ENCODE assay signal across 12 cellular contexts in the genomic region with DNA sequence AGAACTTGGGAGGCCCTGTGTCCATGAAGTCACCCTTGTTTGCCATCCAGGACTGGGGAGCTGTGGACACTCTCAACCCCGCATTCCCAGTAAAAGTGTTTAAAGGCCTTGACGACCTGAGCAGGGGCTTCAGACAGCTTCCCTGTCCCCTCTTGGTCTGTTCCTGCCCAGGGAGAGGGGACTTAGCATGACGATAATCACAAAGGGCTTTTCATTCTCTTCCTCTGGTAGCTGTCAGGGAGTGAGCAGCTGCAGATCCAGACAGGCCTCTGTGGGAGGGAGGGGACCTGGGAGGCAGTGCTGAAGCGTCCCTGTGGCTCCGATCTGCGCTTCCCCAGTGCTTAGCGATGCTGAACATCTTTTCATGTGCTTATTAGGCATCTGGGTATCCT.
A peak's percentile ranks its signal among the peaks of the same experiment; 100 is the strongest.
DNase-seq lines count a peak whose midpoint lies in the region; ATAC-seq and TF ChIP-seq lines count a peak whose summit lies in the region.
"Had no signal": no experiment of that assay in that cellular context is flagged by ENCODE, and none has a peak within 500 bp of the region (broad histone marks: within the 10 kb centered on the region; RNA-seq: fewer than 3 reads in every experiment).

No MANE protein-coding gene starts in this region.

- H3K9me3 ChIP-seq in AG04450 (ENCODE audit: control insufficient read depth, insufficient read depth, low read length) (0 out of 2 replicates have a peak, but pooled peaks cover 2% of the 10 kb centered on the region), mesenchymal stem cell (ENCODE audit: control insufficient read depth, low read length) (no peaks in the 10 kb centered on the region)
- H3K9me3 ChIP-seq: left lung had no signal

- peaks cover 13% of the 10 kb centered on the region for H3K4me1 ChIP-seq in mesenchymal stem cell (ENCODE audit: control insufficient read depth, insufficient read depth, low read depth, low read length)
- H3K4me1 ChIP-seq: left lung had no signal

- H3K79me1 ChIP-seq in mesenchymal stem cell (replicated peaks; ENCODE audit: low read length, poor library complexity, severe bottlenecking): no peaks in the 10 kb centered on the region

- peak overlapping the region; percentile 17 for H3K4me2 ChIP-seq in mesenchymal stem cell (ENCODE audit: low read length, poor library complexity, severe bottlenecking)

- H3K9me3 Mint-ChIP-seq in chondrocyte (ENCODE audit: low read depth): no peaks in the 10 kb centered on the region
- H3K9me3 Mint-ChIP-seq: activated CD8-positive, alpha-beta T cell treated with anti-CD3 and anti-CD28 coated beads for 36 hours; activated naive CD8-positive, alpha-beta T cell treated with anti-CD3 and anti-CD28 coated beads, Interleukin-2, amount 50 U/mL, for 24 hours had no signal

- 20% methylated on average over 7 of the region's 7 CpGs for WGBS in mesenchymal stem cell

- ATAC-seq in HG02885 (IDR thresholded peaks at IDR 0.05; ENCODE audit: poor library complexity, unreplicated experiment) (no peak), HG03159 (IDR thresholded peaks at IDR 0.05; ENCODE audit: unreplicated experiment) (no peak)
- ATAC-seq: activated CD8-positive, alpha-beta T cell treated with anti-CD3 and anti-CD28 coated beads for 36 hours; activated naive CD8-positive, alpha-beta T cell treated with anti-CD3 and anti-CD28 coated beads, Interleukin-2, amount 50 U/mL, for 24 hours; left lung had no signal

- H3K36me3 ChIP-seq in mesenchymal stem cell (ENCODE audit: control insufficient read depth in 1 of 2, insufficient read depth in 2 of 2, low read depth in 1 of 2, low read length in 2 of 2): no peaks in the 10 kb centered on the region
- H3K36me3 ChIP-seq: left lung had no signal

- H3K27ac ChIP-seq in AG04450 (ENCODE audit: low read depth, low read length) (peak overlapping the region; percentile 34), mesenchymal stem cell (ENCODE audit: low read length, poor library complexity, severe bottlenecking) (peak overlapping the region; percentile 99)
- H3K27ac ChIP-seq: left lung had no signal

- POLR2A ChIA-PET in AG04450 (lab: Yijun Ruan, JAX): interaction anchor here (0.6 to 0.7 kb wide), 2 partner anchors 91 to 218 kb away, joined by 4 read pairs; no protein-coding TSS in a partner anchor

- no peak overlapping the region for H3K23ac ChIP-seq in mesenchymal stem cell (ENCODE audit: low read length in 2 of 2)

- peak overlapping the region; percentile 93 for H3K27ac Mint-ChIP-seq in chondrocyte (ENCODE audit: unreplicated experiment)
- H3K27ac Mint-ChIP-seq: activated CD8-positive, alpha-beta T cell treated with anti-CD3 and anti-CD28 coated beads for 36 hours; activated naive CD8-positive, alpha-beta T cell treated with anti-CD3 and anti-CD28 coated beads, Interleukin-2, amount 50 U/mL, for 24 hours; IgD-negative memory B cell had no signal

- peaks cover 36% of the 10 kb centered on the region for H3K4me1 Mint-ChIP-seq in chondrocyte (ENCODE audit: low read depth)
- H3K4me1 Mint-ChIP-seq: activated naive CD8-positive, alpha-beta T cell treated with anti-CD3 and anti-CD28 coated beads, Interleukin-2, amount 50 U/mL, for 24 hours; IgD-negative memory B cell had no signal

- H3K9ac ChIP-seq in mesenchymal stem cell (ENCODE audit: low read length): no peak overlapping the region

- H3K4ac ChIP-seq in mesenchymal stem cell (ENCODE audit: low read depth in 1 of 2, low read length in 2 of 2): peak overlapping the region; percentile 57 to 89

- H2BK15ac ChIP-seq in mesenchymal stem cell (ENCODE audit: low read depth, poor library complexity, severe bottlenecking): peak overlapping the region; percentile 80

- H2BK120ac ChIP-seq in mesenchymal stem cell (ENCODE audit: low read depth, low read length): peak overlapping the region; percentile 27

- H3K27me3 ChIP-seq in AG04450 (ENCODE audit: control insufficient read depth, insufficient read depth, low read length) (no peaks in the 10 kb centered on the region), mesenchymal stem cell (ENCODE audit: control insufficient read depth in 1 of 2, insufficient read depth in 1 of 2, low read length in 2 of 2) (no peaks in the 10 kb centered on the region)
- H3K27me3 ChIP-seq: left lung had no signal

- peak overlapping the region; percentile 97 for H4K8ac ChIP-seq in mesenchymal stem cell (ENCODE audit: low read length)

- peak overlapping the region; percentile 16 for H3K4me3 Mint-ChIP-seq in chondrocyte (ENCODE audit: unreplicated experiment)
- H3K4me3 Mint-ChIP-seq: activated CD8-positive, alpha-beta T cell treated with anti-CD3 and anti-CD28 coated beads for 36 hours; activated naive CD8-positive, alpha-beta T cell treated with anti-CD3 and anti-CD28 coated beads, Interleukin-2, amount 50 U/mL, for 24 hours had no signal

- H2AK5ac ChIP-seq in mesenchymal stem cell (ENCODE audit: low read length, severe bottlenecking): peak overlapping the region; percentile 92

- H3K4me3 ChIP-seq in AG04450 (ENCODE audit: low read depth, low read length) (no peak overlapping the region), mesenchymal stem cell (ENCODE audit: insufficient read depth in 1 of 2, low read depth in 1 of 2, low read length in 2 of 2) (no peak overlapping the region)
- H3K4me3 ChIP-seq: left lung had no signal

- H4K91ac ChIP-seq in mesenchymal stem cell (ENCODE audit: low read length): peak overlapping the region; percentile 57

- CTCF ChIA-PET in AG04450 (lab: Charles Lee): no interaction called here

- H2BK12ac ChIP-seq in mesenchymal stem cell (ENCODE audit: low read length in 2 of 2): peak overlapping the region; percentile 60 to 93

- no peaks in the 10 kb centered on the region for H3K36me3 Mint-ChIP-seq in chondrocyte (ENCODE audit: low read depth)

- H2AFZ ChIP-seq in mesenchymal stem cell (ENCODE audit: low read depth, low read length): no peak overlapping the region

- peak overlapping the region in 1 of 2 experiments; percentile 38 for H3K14ac ChIP-seq in mesenchymal stem cell (ENCODE audit: low read length in 2 of 2)

- peak overlapping the region; percentile 60 for H2BK5ac ChIP-seq in mesenchymal stem cell (ENCODE audit: low read depth, low read length, poor library complexity, severe bottlenecking)

- no peaks in the 10 kb centered on the region for H3K27me3 Mint-ChIP-seq in chondrocyte (ENCODE audit: low read depth)
- H3K27me3 Mint-ChIP-seq: IgD-negative memory B cell had no signal

- TF ChIP-seq CTCF in AG04450 (IDR thresholded peaks at IDR 0.05; ENCODE audit: low read depth, low read length): no peak
- TF ChIP-seq CTCF in chondrocyte (IDR thresholded peaks at IDR 0.05): no peak

- peak overlapping the region; percentile 82 to 85 for H3K18ac ChIP-seq in mesenchymal stem cell (ENCODE audit: low read depth in 1 of 2, low read length in 2 of 2)

- no peak for DNase-seq in AG04450 (ENCODE audit: low read depth, low spot score)
- DNase-seq in NCI-H2171 treated with DMSO at 0.1 percent for 48 hours (lab: John Stamatoyannopoulos, UW): peak; percentile 74
- DNase-seq in chondrocyte (ENCODE audit: low spot score): peak; percentile 74
- peak; percentile 58 for DNase-seq in mesenchymal stem cell
- no peak for DNase-seq in CD1c-positive myeloid dendritic cell (ENCODE audit: extremely low spot score)
- no peak for DNase-seq in 8988T
- DNase-seq: activated CD8-positive, alpha-beta T cell treated with anti-CD3 and anti-CD28 coated beads for 36 hours; activated naive CD8-positive, alpha-beta T cell treated with anti-CD3 and anti-CD28 coated beads, Interleukin-2, amount 50 U/mL, for 24 hours; left lung had no signal

Comparison
In these comparisons a context has a peak if more than half of its experiments do, and no peak if none do; other contexts are left out.
1. DNase-seq: peak in NCI-H2171 treated with DMSO at 0.1 percent for 48 hours (single experiment), chondrocyte (single experiment) and mesenchymal stem cell (single experiment); none in AG04450 (single experiment), CD1c-positive myeloid dendritic cell (single experiment) and 8988T (single experiment).